Comparison of ENCODE assay signal across 26 cellular contexts in genomic region chr6:158125271-158125670, GRCh38.
"Had no signal": no experiment of that assay in that cellular context is flagged by ENCODE, and none has a peak within 500 bp of the region (broad histone marks: within the 10 kb centered on the region; RNA-seq: fewer than 3 reads in every experiment).

No MANE protein-coding gene starts in this region.

- ATAC-seq: stimulated activated effector memory CD8-positive, alpha-beta T cell treated with anti-CD3 and anti-CD28 coated beads, Interleukin-12 subunit alpha, Interleukin-12 subunit beta, amount 100 ng/mL, for 72 hours; stimulated activated memory B cell treated with anti-CD40 and anti-IgM and Interleukin-4, amounts not matched to agents 10 μg/mL and 1 μg/mL and 100 μg/mL, for 72 hours; stimulated activated naive B cell treated with anti-CD40 and anti-IgM and Interleukin-4, amounts not matched to agents 10 μg/mL and 1 μg/mL and 100 μg/mL, for 72 hours; stimulated activated naive CD8-positive, alpha-beta T cell treated with anti-CD3 and anti-CD28 coated beads, Interleukin-15, amount 100 ng/mL, for 72 hours; stimulated activated naive CD8-positive, alpha-beta T cell treated with anti-CD3 and anti-CD28 coated beads, Interleukin-15, Interleukin-2, amounts not matched to agents 100 U/mL and 50 U/mL, for 24 hours; upper lobe of right lung had no signal

- H3K4me3 ChIP-seq: stomach, suprapubic skin, testis, thoracic aorta, thyroid gland, tibial artery, tibial nerve, transverse colon, upper lobe of left lung, upper lobe of right lung, uterus, vagina had no signal

- H3K27me3 ChIP-seq: stomach, suprapubic skin, testis, thyroid gland, tibial artery, tibial nerve, transverse colon, upper lobe of left lung, upper lobe of right lung, uterus, vagina had no signal

- DNase-seq: stimulated activated CD4-positive, alpha-beta T cell treated with anti-CD3 and anti-CD28 coated beads, Interleukin-2, amount 100 ng/mL, for 48 hours; stimulated activated CD4-positive, alpha-beta T cell treated with anti-CD3 and anti-CD28 coated beads, Interleukin-4, amount 100 ng/mL, for 1 hour; stimulated activated CD4-positive, alpha-beta T cell treated with anti-CD3 and anti-CD28 coated beads, Interleukin-4, amount 100 ng/mL, for 24 hours; stimulated activated CD4-positive, alpha-beta T cell treated with anti-CD3 and anti-CD28 coated beads, Interleukin-4, amount 100 ng/mL, for 4 hours; stimulated activated CD8-positive, alpha-beta memory T cell treated with anti-CD3 and anti-CD28 coated beads, Interleukin-4, amount 100 ng/mL, for 48 hours; stimulated activated naive B cell treated with anti-CD40 and anti-IgM and Interleukin-4, amounts not matched to agents 10 μg/mL and 1 μg/mL and 100 μg/mL, for 72 hours; stimulated activated naive CD4-positive, alpha-beta T cell; stimulated activated naive CD4-positive, alpha-beta T cell treated with Interleukin-2 at 50 U/mL for 16 hours; stimulated activated naive CD8-positive, alpha-beta T cell treated with anti-CD3 and anti-CD28 coated beads, Interleukin-15, amount 100 ng/mL, for 72 hours; stimulated activated naive CD8-positive, alpha-beta T cell treated with anti-CD3 and anti-CD28 coated beads, Interleukin-15, Interleukin-2, amounts not matched to agents 100 U/mL and 50 U/mL, for 24 hours; stomach; substantia nigra; testis; thyroid gland; tibial artery; transverse colon; trophoblast cell; upper lobe of left lung; upper lobe of right lung; uterus had no signal

- H3K27ac ChIP-seq: stomach, suprapubic skin, testis, thoracic aorta, thyroid gland, tibial artery, tibial nerve, transverse colon, upper lobe of left lung, upper lobe of right lung, uterus, vagina had no signal

- H3K4me1 ChIP-seq: stomach, suprapubic skin, testis, thyroid gland, tibial artery, tibial nerve, transverse colon, upper lobe of left lung, upper lobe of right lung, uterus, vagina had no signal

- H3K36me3 ChIP-seq: transverse colon, uterus, vagina had no signal

- H3K9me3 ChIP-seq: stomach, suprapubic skin, testis, thoracic aorta, thyroid gland, tibial artery, tibial nerve, transverse colon, upper lobe of left lung, upper lobe of right lung, uterus, vagina had no signal
